In the genomic region with DNA sequence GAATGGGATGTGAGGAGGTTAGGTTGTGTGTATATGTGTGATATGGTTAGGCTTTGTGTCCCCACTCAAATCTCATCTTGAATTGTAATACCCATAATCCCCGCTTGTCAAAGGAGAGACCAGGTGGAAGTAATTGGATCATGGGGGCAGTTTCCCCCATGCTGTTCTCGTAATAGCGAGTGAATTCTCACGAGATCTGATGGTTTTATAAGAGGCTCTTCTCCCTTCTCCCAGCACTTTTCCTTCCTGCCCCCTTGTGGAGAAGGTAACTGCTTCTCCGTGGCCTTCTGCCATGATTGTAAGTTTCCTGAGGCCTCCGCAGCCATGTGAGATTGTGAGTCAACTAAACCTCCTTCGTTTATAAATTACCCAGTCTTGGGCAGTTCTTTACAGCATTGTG, we compare ENCODE assay signal across 1 cellular context.
TF ChIP-seq lines count a peak whose summit lies in the region.

No MANE protein-coding gene starts in this region.

TF ChIP-seq in K562, 482 proteins besides CTCF, POLR2A, EP300 and RAD21:
- TF ChIP-seq ZNF79 (CRISPR knock-in tag; IDR thresholded peaks at IDR 0.05; ENCODE audit: low read depth) (no peak), KLF13 (tag; IDR thresholded peaks at IDR 0.05; ENCODE audit: borderline replicate concordance, low read depth) (no peak), MTA3 (IDR thresholded peaks at IDR 0.05; ENCODE audit: borderline replicate concordance) (no peak), CHD2 (IDR thresholded peaks at IDR 0.05; ENCODE audit: low read depth, low read length) (peak; percentile 73), JUND (IDR thresholded peaks at IDR 0.05; ENCODE audit: borderline replicate concordance, low read depth, low read length) (no peak), JUND (tag; IDR thresholded peaks at IDR 0.05; ENCODE audit: borderline replicate concordance, low read depth, low read length) (no peak), ETV1 (tag; conservative IDR thresholded peaks at IDR 0.05; ENCODE audit: low read depth) (no peak)
- TF ChIP-seq, protein P1, sequence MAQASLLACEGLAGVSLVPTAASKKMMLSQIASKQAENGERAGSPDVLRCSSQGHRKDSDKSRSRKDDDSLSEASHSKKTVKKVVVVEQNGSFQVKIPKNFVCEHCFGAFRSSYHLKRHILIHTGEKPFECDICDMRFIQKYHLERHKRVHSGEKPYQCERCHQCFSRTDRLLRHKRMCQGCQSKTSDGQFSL (CRISPR knock-in tag; IDR thresholded peaks at IDR 0.05), result peak; percentile 74; the same call in 1 of the 2 replicates
- TF ChIP-seq, protein P1 (tag; IDR thresholded peaks at IDR 0.05), result no peak
